8 cellular contexts compared by ENCODE assay signal in the genomic region with DNA sequence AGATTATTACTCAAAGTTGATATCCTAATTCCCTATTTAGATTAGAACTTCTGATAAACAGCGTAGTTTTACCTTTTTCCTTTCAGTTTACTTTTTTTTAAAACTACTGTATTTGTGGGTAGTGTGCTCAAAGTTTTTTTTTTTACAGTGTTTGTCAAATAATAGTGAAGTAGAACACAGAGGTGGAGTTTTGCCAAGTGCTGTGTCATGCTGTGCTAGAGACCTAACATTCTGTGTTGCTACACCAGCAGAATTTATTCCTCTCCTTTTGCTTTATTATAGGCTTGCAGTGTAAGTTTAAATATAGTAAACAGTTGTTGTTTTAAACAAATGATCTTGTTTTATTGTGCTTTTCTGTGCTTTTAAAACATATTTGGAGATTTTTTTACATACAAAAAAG.
DNase-seq lines count a peak whose midpoint lies in the region; TF ChIP-seq lines count a peak whose summit lies in the region.

No MANE protein-coding gene starts in this region.

- TF ChIP-seq CTCF in osteocyte (IDR thresholded peaks at IDR 0.05) (no peak), CD14-positive monocyte (IDR thresholded peaks at IDR 0.05) (no peak)

- intact Hi-C loops in activated CD4-positive, alpha-beta T cell treated with anti-CD3 and anti-CD28 coated beads, Interleukin-2, amount 10 ng/mL, durations not matched to agents 24 days and 14 days (cut with micrococcal nuclease) = no loop called here
- intact Hi-C loops in CD14-positive monocyte (cut with micrococcal nuclease) = no loop called here

- H3K4me1 Mint-ChIP-seq in osteocyte (ENCODE audit: unreplicated experiment) (peaks cover 27% of the 10 kb centered on the region), CD14-positive monocyte (peaks cover 13% of the 10 kb centered on the region)
- H3K4me1 Mint-ChIP-seq in activated CD4-positive, alpha-beta T cell treated with anti-CD3 and anti-CD28 coated beads, Interleukin-2, amount 10 ng/mL, durations not matched to agents 24 days and 14 days = peaks cover 23% of the 10 kb centered on the region

- H3K27me3 Mint-ChIP-seq in osteocyte (ENCODE audit: unreplicated experiment) (no peaks in the 10 kb centered on the region), CD14-positive monocyte (ENCODE audit: low read depth in 3 of 3) (peaks cover 0 to 1% (median 0%) of the 10 kb centered on the region in 3 donors)
- no peaks in the 10 kb centered on the region for H3K27me3 Mint-ChIP-seq in activated CD4-positive, alpha-beta T cell treated with anti-CD3 and anti-CD28 coated beads, Interleukin-2, amount 10 ng/mL, durations not matched to agents 24 days and 14 days

- peak; percentile 21 for DNase-seq in COLO829 (ENCODE audit: low spot score)
- DNase-seq in NCI-H226 = peak; percentile 52
- peak; percentile 82 for DNase-seq in fibroblast of gingiva (ENCODE audit: low read depth)
- no peak for DNase-seq in osteocyte (ENCODE audit: extremely low spot score, unreplicated experiment)
- DNase-seq in activated CD4-positive, alpha-beta T cell treated with anti-CD3 and anti-CD28 coated beads, Interleukin-2, amount 10 ng/mL, durations not matched to agents 24 days and 14 days = no peak
- DNase-seq in CD14-positive monocyte (ENCODE audit: low spot score) = no peak
- no peak for DNase-seq in NCI-H2196 treated with DMSO at 0.1 percent for 48 hours (lab: John Stamatoyannopoulos, UW; ENCODE audit: unreplicated experiment)
- no peak for DNase-seq in HuH-7 (ENCODE audit: low spot score)

- H3K9me3 Mint-ChIP-seq in osteocyte (ENCODE audit: unreplicated experiment) (peaks cover 3% of the 10 kb centered on the region), CD14-positive monocyte (peaks cover 0 to 7% (median 3%) of the 10 kb centered on the region in 7 donors)
- H3K9me3 Mint-ChIP-seq in activated CD4-positive, alpha-beta T cell treated with anti-CD3 and anti-CD28 coated beads, Interleukin-2, amount 10 ng/mL, durations not matched to agents 24 days and 14 days = peaks cover 25% of the 10 kb centered on the region

- peaks cover 35% of the 10 kb centered on the region for H3K36me3 Mint-ChIP-seq in osteocyte (ENCODE audit: unreplicated experiment)
- peaks cover 71% of the 10 kb centered on the region for H3K36me3 Mint-ChIP-seq in activated CD4-positive, alpha-beta T cell treated with anti-CD3 and anti-CD28 coated beads, Interleukin-2, amount 10 ng/mL, durations not matched to agents 24 days and 14 days (ENCODE audit: low read depth)
- H3K36me3 Mint-ChIP-seq in CD14-positive monocyte = peaks cover 38 to 39% of the 10 kb centered on the region in 2 donors

- H3K27ac Mint-ChIP-seq in osteocyte (ENCODE audit: unreplicated experiment) (peak overlapping the region; percentile 23), CD14-positive monocyte (no peak overlapping the region)
- no peak overlapping the region for H3K27ac Mint-ChIP-seq in activated CD4-positive, alpha-beta T cell treated with anti-CD3 and anti-CD28 coated beads, Interleukin-2, amount 10 ng/mL, durations not matched to agents 24 days and 14 days

- H3K4me3 Mint-ChIP-seq in osteocyte (ENCODE audit: unreplicated experiment) = no peak overlapping the region
- no peak overlapping the region for H3K4me3 Mint-ChIP-seq in activated CD4-positive, alpha-beta T cell treated with anti-CD3 and anti-CD28 coated beads, Interleukin-2, amount 10 ng/mL, durations not matched to agents 24 days and 14 days
- H3K4me3 Mint-ChIP-seq in CD14-positive monocyte = no peak overlapping the region

Comparison
In these comparisons a context has a peak if more than half of its experiments do, and no peak if none do; other contexts are left out.
1. DNase-seq: peak in COLO829 (single experiment), NCI-H226 (single experiment) and fibroblast of gingiva (single experiment); none in osteocyte (single experiment), activated CD4-positive, alpha-beta T cell treated with anti-CD3 and anti-CD28 coated beads, Interleukin-2, amount 10 ng/mL, durations not matched to agents 24 days and 14 days (single experiment), CD14-positive monocyte (single experiment), NCI-H2196 treated with DMSO at 0.1 percent for 48 hours (single experiment) and HuH-7 (single experiment).